Comparison of ENCODE assay signal across 18 cellular contexts in the genomic region with DNA sequence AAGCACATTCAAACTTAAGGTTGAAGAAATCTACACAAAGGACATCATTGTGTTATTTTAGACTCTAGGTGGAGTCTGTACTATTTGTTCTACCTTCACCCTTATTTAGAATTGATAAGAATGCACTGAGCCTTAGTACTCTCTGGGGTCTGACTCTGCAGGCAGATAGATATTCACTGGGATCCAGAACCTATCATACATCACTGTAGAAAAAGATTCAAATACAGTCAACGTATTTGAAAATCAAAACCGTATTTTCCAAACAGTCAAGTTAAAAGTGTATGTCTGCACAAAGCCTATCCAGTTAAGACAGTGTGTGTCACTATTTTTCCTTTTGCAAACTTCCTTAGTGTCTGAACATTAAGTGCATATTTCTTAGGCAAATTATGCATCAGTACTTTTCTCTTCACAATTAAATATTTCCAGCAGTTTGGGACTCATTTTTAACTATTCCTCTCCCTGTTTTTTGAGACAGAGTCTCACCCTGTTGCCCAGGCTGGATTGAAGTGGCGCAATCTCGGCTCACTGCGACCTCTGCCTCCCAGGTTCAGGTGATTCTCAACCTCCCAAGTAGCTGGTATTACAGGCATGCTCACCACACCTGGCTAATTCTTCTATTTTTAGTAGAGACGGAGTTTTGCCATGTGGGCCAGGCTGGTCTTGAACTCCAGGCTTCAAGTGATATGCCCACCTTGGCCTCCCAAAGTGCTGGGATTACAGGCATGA. TPM values are rescaled to one million over a fixed set of nuclear protein-coding genes. Genes with fewer than 3 reads are reported as not detected.
DNase-seq lines count a peak whose midpoint lies in the region; ATAC-seq, FAIRE-seq and TF ChIP-seq lines count a peak whose summit lies in the region.
"Had no signal": no experiment of that assay in that cellular context is flagged by ENCODE, and none has a peak within 500 bp of the region (broad histone marks: within the 10 kb centered on the region; RNA-seq: fewer than 3 reads in every experiment).

No MANE protein-coding gene starts in this region.

- H3K9ac ChIP-seq in Karpas-422 (ENCODE audit: low read length): no peak overlapping the region
- H3K9ac ChIP-seq: BLaER1, SK-N-SH had no signal

- H3K79me2 ChIP-seq in PC-9 (ENCODE audit: low read depth): peaks cover 69% of the 10 kb centered on the region
- H3K79me2 ChIP-seq in Karpas-422 (ENCODE audit: low read length): no peaks in the 10 kb centered on the region

- 32 to 66% (median 52%) methylated on average over 6 of the region's 6 CpGs for WGBS in small intestine, 3 donors

- H4K20me1 ChIP-seq in PC-9 (ENCODE audit: insufficient read depth) (no peaks in the 10 kb centered on the region), Karpas-422 (ENCODE audit: insufficient read depth, low read depth, low read length) (peaks cover 21% of the 10 kb centered on the region)

- DNase-seq in T-helper 2 cell treated with Interferon-gamma antibody and Interleukin-4, amounts not matched to agents 5 μg/mL and 100 μg/mL, for 36 hours (ENCODE audit: low spot score): no peak
- DNase-seq in T-helper 2 cell (no peak), PC-9 (no peak), left colon (no peak), small intestine (peak; percentile 60), H4 (ENCODE audit: low spot score) (no peak), Karpas-422 (no peak)
- DNase-seq: CD8-positive, alpha-beta memory T cell; GF-D8; HCEC 1CT; NCI-H1048; NCI-H1694 treated with DMSO at 0.1 percent for 48 hours; NCI-H446; Right ventricle myocardium superior; SK-N-SH had no signal

- no peaks in the 10 kb centered on the region for H3K9me3 Mint-ChIP-seq in T-helper 2 cell treated with Interferon-gamma antibody and Interleukin-4, amounts not matched to agents 5 μg/mL and 100 μg/mL, for 36 hours
- H3K9me3 Mint-ChIP-seq: CD8-positive, alpha-beta memory T cell had no signal

- H3K9me3 ChIP-seq in PC-9 (ENCODE audit: insufficient read depth, low read depth): peaks cover 13% of the 10 kb centered on the region; the same call in 1 of the 2 replicates
- no peaks in the 10 kb centered on the region for H3K9me3 ChIP-seq in small intestine (ENCODE audit: control insufficient read depth, low read depth)
- no peaks in the 10 kb centered on the region for H3K9me3 ChIP-seq in Karpas-422 (ENCODE audit: low read length)
- H3K9me3 ChIP-seq: SK-N-SH had no signal

- H3K4me1 ChIP-seq in PC-9 (replicated peaks; ENCODE audit: insufficient read depth) (peaks cover 58% of the 10 kb centered on the region), small intestine (ENCODE audit: control insufficient read depth in 2 of 2, insufficient read depth in 1 of 2, low read depth in 1 of 2, low read length in 1 of 2) (peaks cover 0 to 2% of the 10 kb centered on the region in 2 donors), Karpas-422 (ENCODE audit: low read length) (no peaks in the 10 kb centered on the region)

- no peaks in the 10 kb centered on the region for H3K27me3 ChIP-seq in PC-9 (ENCODE audit: insufficient read depth, low read depth)
- H3K27me3 ChIP-seq in small intestine (ENCODE audit: control insufficient read depth in 2 of 2, insufficient read depth in 2 of 2, low read length in 2 of 2): no peaks in the 10 kb centered on the region
- no peaks in the 10 kb centered on the region for H3K27me3 ChIP-seq in Karpas-422 (ENCODE audit: low read length)
- H3K27me3 ChIP-seq: BLaER1 had no signal

- peaks cover 28% of the 10 kb centered on the region for H3K4me1 Mint-ChIP-seq in T-helper 2 cell treated with Interferon-gamma antibody and Interleukin-4, amounts not matched to agents 5 μg/mL and 100 μg/mL, for 36 hours (ENCODE audit: low read depth)

- peak; percentile 52 for ATAC-seq in left colon
- ATAC-seq in GM21825 (IDR thresholded peaks at IDR 0.05; ENCODE audit: unreplicated experiment): no peak

- peak overlapping the region; percentile 10 for H3K27ac Mint-ChIP-seq in T-helper 2 cell treated with Interferon-gamma antibody and Interleukin-4, amounts not matched to agents 5 μg/mL and 100 μg/mL, for 36 hours

- CTCF ChIA-PET in PC-9 (lab: Charles Lee): no interaction called here

- no peak for TF ChIP-seq CTCF in PC-9 (conservative IDR thresholded peaks at IDR 0.05)

- H3K9me2 ChIP-seq in PC-9 (ENCODE audit: insufficient read depth): no peaks in the 10 kb centered on the region
- H3K9me2 ChIP-seq in Karpas-422 (replicated peaks; ENCODE audit: insufficient read depth, low read length): no peaks in the 10 kb centered on the region
- H3K9me2 ChIP-seq: SK-N-SH had no signal

- no TSS peak for BruUV-seq in PC-9 (replicated peaks; lab: Mats Ljungman, UMichigan)

- H2AFZ ChIP-seq in PC-9: no peak overlapping the region
- H2AFZ ChIP-seq in Karpas-422 (ENCODE audit: low read length): no peak overlapping the region

- H3K4me2 ChIP-seq in PC-9 (no peak overlapping the region), Karpas-422 (ENCODE audit: low read depth, low read length, poor library complexity, severe bottlenecking) (no peak overlapping the region)
- H3K4me2 ChIP-seq: BLaER1, SK-N-SH had no signal

- H3K27me3 Mint-ChIP-seq in T-helper 2 cell treated with Interferon-gamma antibody and Interleukin-4, amounts not matched to agents 5 μg/mL and 100 μg/mL, for 36 hours (ENCODE audit: low read depth): no peaks in the 10 kb centered on the region
- H3K27me3 Mint-ChIP-seq: CD8-positive, alpha-beta memory T cell had no signal

- peaks cover 21% of the 10 kb centered on the region for H3K36me3 Mint-ChIP-seq in T-helper 2 cell treated with Interferon-gamma antibody and Interleukin-4, amounts not matched to agents 5 μg/mL and 100 μg/mL, for 36 hours (ENCODE audit: low read depth)

- H3K36me3 ChIP-seq in PC-9 (ENCODE audit: low read depth) (peaks cover 20% of the 10 kb centered on the region), small intestine (ENCODE audit: control insufficient read depth in 2 of 2, insufficient read depth in 2 of 2, low read length in 2 of 2) (peaks cover 0 to 1% of the 10 kb centered on the region in 2 donors), Karpas-422 (ENCODE audit: insufficient read depth, low read length) (no peaks in the 10 kb centered on the region)

- H3K4me3 ChIP-seq in PC-9 (no peak overlapping the region), small intestine (ENCODE audit: low read depth in 1 of 2, low read length in 2 of 2) (no peak overlapping the region), Karpas-422 (ENCODE audit: low read length) (no peak overlapping the region)
- H3K4me3 ChIP-seq: BLaER1 had no signal

- POLR2A ChIA-PET in PC-9 (lab: Charles Lee; ENCODE audit: unreplicated experiment): interaction anchor here (0.6 kb wide), 1 partner anchor 20 kb away, joined by 23 read pairs; no protein-coding TSS in a partner anchor

- no peak overlapping the region for H3K4me3 Mint-ChIP-seq in T-helper 2 cell treated with Interferon-gamma antibody and Interleukin-4, amounts not matched to agents 5 μg/mL and 100 μg/mL, for 36 hours
- H3K4me3 Mint-ChIP-seq: CD8-positive, alpha-beta memory T cell had no signal

- intact Hi-C loops in PC-9 (cut with micrococcal nuclease; ENCODE audit: unreplicated experiment): no loop called here
- intact Hi-C loops in left colon (cut with DNase I, micrococcal nuclease): no loop called here

- no peak for FAIRE-seq in small intestine (lab: Jason Lieb, UNC)

- H3F3A ChIP-seq in PC-9 (ENCODE audit: insufficient read depth, low read depth): peaks cover 22% of the 10 kb centered on the region

- H3K27ac ChIP-seq in PC-9: 0 out of 2 replicates have a peak overlapping the region, but pooled peaks have one; percentile 16
- H3K27ac ChIP-seq in small intestine (ENCODE audit: low read depth in 1 of 2, low read length in 1 of 2): peak overlapping the region in 1 of 2 donors; percentile 24
- no peak overlapping the region for H3K27ac ChIP-seq in Karpas-422 (ENCODE audit: low read length)
- H3K27ac ChIP-seq: 22Rv1, BLaER1 had no signal

RNA-seq across cellular contexts. Expression of gene MOSMO, which starts 22.3 kb away (rescaled TPM):
- total RNA-seq in PC-9 (2021) (20.1 and 24.2 TPM in 2 replicates), left colon (1 to 10 TPM; 9.0 to 9.6 TPM)
- 1 to 10 TPM; 3.2 to 7.3 (median 5.6) TPM for polyA plus RNA-seq in small intestine
- 11.8 and 16.2 TPM in 2 replicates for total RNA-seq in H4 (2014; rRNA removed; shearing (Covaris generic))
- 8.7 and 13.9 TPM in 2 replicates for total RNA-seq in Karpas-422 (2014; rRNA removed; shearing (Covaris generic); ENCODE audit: low replicate concordance)

RNA-seq across cellular contexts. Expression of gene PDZD9, which starts 29.3 kb away (rescaled TPM):
- total RNA-seq in PC-9 (2021) (not detected in 2 replicates), left colon (not detected)
- not detected for polyA plus RNA-seq in small intestine
- not detected in 2 replicates for total RNA-seq in H4 (2014; rRNA removed; shearing (Covaris generic))
- not detected in 2 replicates for total RNA-seq in Karpas-422 (2014; rRNA removed; shearing (Covaris generic); ENCODE audit: low replicate concordance)
- total RNA-seq: CD8-positive, alpha-beta memory T cell; Right ventricle myocardium superior had no signal
- polyA plus RNA-seq: CD8-positive, alpha-beta memory T cell; SK-N-SH had no signal
